ENCODE assay signal across 13 cellular contexts in genomic region chr21:45015469-45015860, GRCh38.
"Had no signal": no experiment of that assay in that cellular context is flagged by ENCODE, and none has a peak within 500 bp of the region (broad histone marks: within the 10 kb centered on the region; RNA-seq: fewer than 3 reads in every experiment).

No MANE protein-coding gene starts in this region.

- H3K27me3 ChIP-seq: hepatocyte, tibial nerve had no signal

- H3K4me2 ChIP-seq: hepatocyte had no signal

- H3K79me2 ChIP-seq: hepatocyte had no signal

- DNase-seq: activated CD4-positive, alpha-beta T cell treated with anti-CD3 and anti-CD28 coated beads for 4 hours; activated CD8-positive, alpha-beta memory T cell treated with anti-CD3 and anti-CD28 coated beads, Interleukin-2, amount 50 U/mL, for 48 hours; activated CD8-positive, alpha-beta T cell treated with anti-CD3 and anti-CD28 coated beads, Interleukin-2, amount 10 ng/mL, durations not matched to agents 7 days and 5 days; activated naive CD4-positive, alpha-beta T cell treated with anti-CD3 and anti-CD28 coated beads, Interleukin-2, amount 10 ng/mL, durations not matched to agents 7 days and 5 days; amniotic stem cell; kidney glomerular epithelial cell; naive thymus-derived CD4-positive, alpha-beta T cell; small intestine; T1000 had no signal

- H2AFZ ChIP-seq: hepatocyte had no signal

- H3K9me3 ChIP-seq: body of pancreas, tibial nerve had no signal

- H3K4me3 ChIP-seq: body of pancreas, hepatocyte, lung, tibial nerve had no signal

- H3K36me3 ChIP-seq: tibial nerve had no signal

- H3K27ac ChIP-seq: body of pancreas, tibial nerve had no signal
